In genomic region chr6:24809728-24810127, GRCh38 we compare ENCODE assay signal across 21 cellular contexts. TPM values are rescaled to one million over a fixed set of nuclear protein-coding genes. Genes with fewer than 3 reads are reported as not detected.
A peak's percentile ranks its signal among the peaks of the same experiment; 100 is the strongest.
DNase-seq lines count a peak whose midpoint lies in the region; ATAC-seq and TF ChIP-seq lines count a peak whose summit lies in the region.
"Had no signal": no experiment of that assay in that cellular context is flagged by ENCODE, and none has a peak within 500 bp of the region (broad histone marks: within the 10 kb centered on the region; RNA-seq: fewer than 3 reads in every experiment).

No MANE protein-coding gene starts in this region.

- H3K9me3 ChIP-seq in CD8-positive, alpha-beta T cell (ENCODE audit: low read length), result no peaks in the 10 kb centered on the region
- H3K9me3 ChIP-seq: Peyer's patch had no signal

- H3K27ac Mint-ChIP-seq in activated CD8-positive, alpha-beta T cell treated with anti-CD3 and anti-CD28 coated beads for 36 hours, result peak overlapping the region; percentile 52
- no peak overlapping the region for H3K27ac Mint-ChIP-seq in activated CD8-positive, alpha-beta T cell treated with anti-CD3 and anti-CD28 coated beads, Interleukin-2, amount 10 ng/mL, durations not matched to agents 7 days and 5 days
- H3K27ac Mint-ChIP-seq in CD8-positive, alpha-beta T cell, result peak overlapping the region; percentile 69
- H3K27ac Mint-ChIP-seq in immature natural killer cell (peak overlapping the region in 5 of 6 donors; percentile 18 to 68 (median 58)), natural killer cell (peak overlapping the region; percentile 73 to 76)
- H3K27ac Mint-ChIP-seq in activated T-helper 2 cell treated with anti-CD3 and anti-CD28 coated beads, Interferon-gamma antibody, Interleukin-2, Interleukin-4, amounts not matched to agents 10 μg/mL and 5 μg/mL and 100 μg/mL, durations not matched to agents 14 hours and 24 hours and 36 hours, result no peak overlapping the region

- intact Hi-C loops in activated CD8-positive, alpha-beta T cell treated with anti-CD3 and anti-CD28 coated beads for 36 hours (cut with micrococcal nuclease), result no loop called here
- intact Hi-C loops in CD8-positive, alpha-beta T cell (cut with DNase I, micrococcal nuclease), result loop anchor here in 1 of 2 experiments (5.0 kb wide), 1 partner anchor 33 kb away; no protein-coding TSS in a partner anchor
- intact Hi-C loops in natural killer cell (cut with micrococcal nuclease), result no loop called here
- intact Hi-C loops in activated T-helper 2 cell treated with anti-CD3 and anti-CD28 coated beads, Interferon-gamma antibody, Interleukin-2, Interleukin-4, amounts not matched to agents 10 μg/mL and 5 μg/mL and 100 μg/mL, durations not matched to agents 14 hours and 24 hours and 36 hours (cut with micrococcal nuclease), result no loop called here

- no peak overlapping the region for H3K27ac ChIP-seq in CD8-positive, alpha-beta T cell (ENCODE audit: low read depth, low read length)
- H3K27ac ChIP-seq: C4-2B, Peyer's patch had no signal

- no peaks in the 10 kb centered on the region for H3K4me1 ChIP-seq in CD8-positive, alpha-beta T cell (ENCODE audit: insufficient read depth, low read length)
- H3K4me1 ChIP-seq: Peyer's patch had no signal

- POLR2A ChIA-PET in activated CD8-positive, alpha-beta T cell treated with anti-CD3 and anti-CD28 coated beads for 36 hours (lab: Charles Lee), result interaction anchor here (1.4 to 1.6 kb wide), 2 partner anchors 9 to 20 kb away, joined by 3 read pairs; no protein-coding TSS in a partner anchor
- POLR2A ChIA-PET in activated CD8-positive, alpha-beta T cell treated with anti-CD3 and anti-CD28 coated beads, Interleukin-2, amount 10 ng/mL, durations not matched to agents 7 days and 5 days (lab: Charles Lee), result no interaction called here
- POLR2A ChIA-PET in CD8-positive, alpha-beta T cell (lab: Charles Lee), result no interaction called here

- no peaks in the 10 kb centered on the region for H3K4me1 Mint-ChIP-seq in activated CD8-positive, alpha-beta T cell treated with anti-CD3 and anti-CD28 coated beads for 36 hours (ENCODE audit: low read depth)
- no peaks in the 10 kb centered on the region for H3K4me1 Mint-ChIP-seq in activated CD8-positive, alpha-beta T cell treated with anti-CD3 and anti-CD28 coated beads, Interleukin-2, amount 10 ng/mL, durations not matched to agents 7 days and 5 days (ENCODE audit: low read depth)
- no peaks in the 10 kb centered on the region for H3K4me1 Mint-ChIP-seq in CD8-positive, alpha-beta T cell (ENCODE audit: low read depth)
- H3K4me1 Mint-ChIP-seq in immature natural killer cell, result peaks cover 2 to 11% of the 10 kb centered on the region in 2 donors
- peaks cover 0 to 4% of the 10 kb centered on the region in 2 donors for H3K4me1 Mint-ChIP-seq in natural killer cell
- no peaks in the 10 kb centered on the region for H3K4me1 Mint-ChIP-seq in activated T-helper 2 cell treated with anti-CD3 and anti-CD28 coated beads, Interferon-gamma antibody, Interleukin-2, Interleukin-4, amounts not matched to agents 10 μg/mL and 5 μg/mL and 100 μg/mL, durations not matched to agents 14 hours and 24 hours and 36 hours (ENCODE audit: low read depth)

- H3K36me3 Mint-ChIP-seq in activated CD8-positive, alpha-beta T cell treated with anti-CD3 and anti-CD28 coated beads for 36 hours (ENCODE audit: low read depth), result peaks cover 17% of the 10 kb centered on the region
- peaks cover 52% of the 10 kb centered on the region for H3K36me3 Mint-ChIP-seq in activated CD8-positive, alpha-beta T cell treated with anti-CD3 and anti-CD28 coated beads, Interleukin-2, amount 10 ng/mL, durations not matched to agents 7 days and 5 days (ENCODE audit: low read depth)
- H3K36me3 Mint-ChIP-seq in CD8-positive, alpha-beta T cell, result peaks cover 63% of the 10 kb centered on the region
- peaks cover 10 to 36% (median 16%) of the 10 kb centered on the region in 3 donors for H3K36me3 Mint-ChIP-seq in immature natural killer cell
- no peaks in the 10 kb centered on the region for H3K36me3 Mint-ChIP-seq in natural killer cell
- H3K36me3 Mint-ChIP-seq in activated T-helper 2 cell treated with anti-CD3 and anti-CD28 coated beads, Interferon-gamma antibody, Interleukin-2, Interleukin-4, amounts not matched to agents 10 μg/mL and 5 μg/mL and 100 μg/mL, durations not matched to agents 14 hours and 24 hours and 36 hours (ENCODE audit: low read depth), result peaks cover 34% of the 10 kb centered on the region

- no peak overlapping the region for H3K4me3 ChIP-seq in CD8-positive, alpha-beta T cell (ENCODE audit: low read depth, low read length)
- H3K4me3 ChIP-seq: Peyer's patch had no signal

- H3K9me3 Mint-ChIP-seq in activated CD8-positive, alpha-beta T cell treated with anti-CD3 and anti-CD28 coated beads for 36 hours, result no peaks in the 10 kb centered on the region
- no peaks in the 10 kb centered on the region for H3K9me3 Mint-ChIP-seq in activated CD8-positive, alpha-beta T cell treated with anti-CD3 and anti-CD28 coated beads, Interleukin-2, amount 10 ng/mL, durations not matched to agents 7 days and 5 days (ENCODE audit: insufficient read depth)
- H3K9me3 Mint-ChIP-seq in CD8-positive, alpha-beta T cell, result no peaks in the 10 kb centered on the region
- H3K9me3 Mint-ChIP-seq in immature natural killer cell, result no peaks in the 10 kb centered on the region
- H3K9me3 Mint-ChIP-seq in natural killer cell, result no peaks in the 10 kb centered on the region
- no peaks in the 10 kb centered on the region for H3K9me3 Mint-ChIP-seq in activated T-helper 2 cell treated with anti-CD3 and anti-CD28 coated beads, Interferon-gamma antibody, Interleukin-2, Interleukin-4, amounts not matched to agents 10 μg/mL and 5 μg/mL and 100 μg/mL, durations not matched to agents 14 hours and 24 hours and 36 hours

- H3K36me3 ChIP-seq in CD8-positive, alpha-beta T cell (ENCODE audit: insufficient read depth, low read length), result peaks cover 58% of the 10 kb centered on the region
- H3K36me3 ChIP-seq: Peyer's patch had no signal

- no peaks in the 10 kb centered on the region for H3K27me3 ChIP-seq in CD8-positive, alpha-beta T cell (ENCODE audit: insufficient read depth, low read length)
- H3K27me3 ChIP-seq: Peyer's patch had no signal

- no peak for TF ChIP-seq CTCF in activated CD8-positive, alpha-beta T cell treated with anti-CD3 and anti-CD28 coated beads for 36 hours (IDR thresholded peaks at IDR 0.05)
- no peak for TF ChIP-seq CTCF in CD8-positive, alpha-beta T cell (IDR thresholded peaks at IDR 0.05)
- TF ChIP-seq CTCF in natural killer cell (IDR thresholded peaks at IDR 0.05), result no peak

- CTCF ChIA-PET in activated CD8-positive, alpha-beta T cell treated with anti-CD3 and anti-CD28 coated beads for 36 hours (lab: Charles Lee), result interaction anchor here (1.2 to 1.5 kb wide), 3 partner anchors 11 to 261 kb away, joined by 3 to 6 read pairs (median 3); no protein-coding TSS in a partner anchor
- CTCF ChIA-PET in activated CD8-positive, alpha-beta T cell treated with anti-CD3 and anti-CD28 coated beads, Interleukin-2, amount 10 ng/mL, durations not matched to agents 7 days and 5 days (lab: Charles Lee), result interaction anchor here (1.3 kb wide), 1 partner anchor 208 kb away, joined by 3 read pairs; no protein-coding TSS in a partner anchor
- CTCF ChIA-PET in CD8-positive, alpha-beta T cell (lab: Charles Lee), result no interaction called here

- ATAC-seq in activated CD8-positive, alpha-beta T cell treated with anti-CD3 and anti-CD28 coated beads for 36 hours, result no peak
- ATAC-seq in activated CD8-positive, alpha-beta T cell treated with anti-CD3 and anti-CD28 coated beads, Interleukin-2, amount 10 ng/mL, durations not matched to agents 7 days and 5 days, result no peak
- no peak for ATAC-seq in CD8-positive, alpha-beta T cell
- ATAC-seq in natural killer cell (no peak), GM18519 (IDR thresholded peaks at IDR 0.05; ENCODE audit: low FRiP score, unreplicated experiment) (no peak)

- DNase-seq in activated CD8-positive, alpha-beta T cell treated with anti-CD3 and anti-CD28 coated beads for 36 hours, result no peak
- no peak for DNase-seq in activated CD8-positive, alpha-beta T cell treated with anti-CD3 and anti-CD28 coated beads, Interleukin-2, amount 10 ng/mL, durations not matched to agents 7 days and 5 days
- DNase-seq in CD8-positive, alpha-beta T cell, result no peak
- no peak for DNase-seq in immature natural killer cell
- DNase-seq in natural killer cell, result no peak
- no peak for DNase-seq in activated T-helper 2 cell treated with anti-CD3 and anti-CD28 coated beads, Interferon-gamma antibody, Interleukin-2, Interleukin-4, amounts not matched to agents 10 μg/mL and 5 μg/mL and 100 μg/mL, durations not matched to agents 14 hours and 24 hours and 36 hours (ENCODE audit: low spot score)
- no peak for DNase-seq in amniotic stem cell (lab: John Stamatoyannopoulos, UW)
- DNase-seq: COR-L47, DMS79, Karpas-422, NCI-H1694 treated with DMSO at 0.1 percent for 48 hours, NCI-H446, NCI-H526, Peyer's patch had no signal

- no peak overlapping the region for H3K4me3 Mint-ChIP-seq in activated CD8-positive, alpha-beta T cell treated with anti-CD3 and anti-CD28 coated beads for 36 hours
- H3K4me3 Mint-ChIP-seq in activated CD8-positive, alpha-beta T cell treated with anti-CD3 and anti-CD28 coated beads, Interleukin-2, amount 10 ng/mL, durations not matched to agents 7 days and 5 days, result no peak overlapping the region
- no peak overlapping the region for H3K4me3 Mint-ChIP-seq in CD8-positive, alpha-beta T cell
- no peak overlapping the region for H3K4me3 Mint-ChIP-seq in immature natural killer cell
- no peak overlapping the region for H3K4me3 Mint-ChIP-seq in natural killer cell
- H3K4me3 Mint-ChIP-seq in activated T-helper 2 cell treated with anti-CD3 and anti-CD28 coated beads, Interferon-gamma antibody, Interleukin-2, Interleukin-4, amounts not matched to agents 10 μg/mL and 5 μg/mL and 100 μg/mL, durations not matched to agents 14 hours and 24 hours and 36 hours (ENCODE audit: low read depth), result no peak overlapping the region

- no peaks in the 10 kb centered on the region for H3K27me3 Mint-ChIP-seq in activated CD8-positive, alpha-beta T cell treated with anti-CD3 and anti-CD28 coated beads for 36 hours
- no peaks in the 10 kb centered on the region for H3K27me3 Mint-ChIP-seq in activated CD8-positive, alpha-beta T cell treated with anti-CD3 and anti-CD28 coated beads, Interleukin-2, amount 10 ng/mL, durations not matched to agents 7 days and 5 days (ENCODE audit: low read depth)
- H3K27me3 Mint-ChIP-seq in CD8-positive, alpha-beta T cell (ENCODE audit: low read depth), result no peaks in the 10 kb centered on the region
- H3K27me3 Mint-ChIP-seq in immature natural killer cell (ENCODE audit: low read depth in 3 of 3), result peaks cover 3 to 12% (median 7%) of the 10 kb centered on the region in 3 donors
- no peaks in the 10 kb centered on the region for H3K27me3 Mint-ChIP-seq in natural killer cell (ENCODE audit: low read depth in 2 of 2)
- H3K27me3 Mint-ChIP-seq in activated T-helper 2 cell treated with anti-CD3 and anti-CD28 coated beads, Interferon-gamma antibody, Interleukin-2, Interleukin-4, amounts not matched to agents 10 μg/mL and 5 μg/mL and 100 μg/mL, durations not matched to agents 14 hours and 24 hours and 36 hours (ENCODE audit: low read depth), result no peaks in the 10 kb centered on the region

RNA-seq across cellular contexts. Expression of gene ARMH2, which starts 11.0 kb away (rescaled TPM):
- total RNA-seq in activated CD8-positive, alpha-beta T cell treated with anti-CD3 and anti-CD28 coated beads for 36 hours, result under 1 TPM in 1 of 2 experiments, not detected in 1; 0.40 TPM
- total RNA-seq in activated CD8-positive, alpha-beta T cell treated with anti-CD3 and anti-CD28 coated beads, Interleukin-2, amount 10 ng/mL, durations not matched to agents 7 days and 5 days, result 1 to 10 TPM in 1 of 2 experiments, under 1 TPM in 1; 0.97 to 1.7 TPM
- total RNA-seq in CD8-positive, alpha-beta T cell, result under 1 TPM in 1 of 2 experiments, not detected in 1; 0.44 TPM
- polyA plus RNA-seq in immature natural killer cell, result not detected
- 1 to 10 TPM in 2 of 3 donors, under 1 TPM in 1; 0.68 to 3.0 (median 1.2) TPM for total RNA-seq in natural killer cell
- not detected in 2 replicates for total RNA-seq in activated T-helper 2 cell treated with anti-CD3 and anti-CD28 coated beads, Interferon-gamma antibody, Interleukin-2, Interleukin-4, amounts not matched to agents 10 μg/mL and 5 μg/mL and 100 μg/mL, durations not matched to agents 14 hours and 24 hours and 36 hours
- total RNA-seq: A172, H4, MCF 10A, OCI-LY7, Peyer's patch had no signal
- polyA plus RNA-seq: AG04450 had no signal

RNA-seq across cellular contexts. Expression of gene GMNN, which starts 35.0 kb away (rescaled TPM):
- total RNA-seq in activated CD8-positive, alpha-beta T cell treated with anti-CD3 and anti-CD28 coated beads for 36 hours, result 10 to 100 TPM; 69.2 to 72.6 TPM
- total RNA-seq in activated CD8-positive, alpha-beta T cell treated with anti-CD3 and anti-CD28 coated beads, Interleukin-2, amount 10 ng/mL, durations not matched to agents 7 days and 5 days, result 10 to 100 TPM; 87.0 to 88.4 TPM
- 10 to 100 TPM; 14.1 to 14.4 TPM for total RNA-seq in CD8-positive, alpha-beta T cell
- polyA plus RNA-seq in immature natural killer cell, result 1 to 10 TPM; 5.1 to 9.6 (median 5.2) TPM
- total RNA-seq in natural killer cell, result 10 to 100 TPM; 11.0 to 23.7 (median 17.8) TPM
- 68.5 and 71.5 TPM in 2 replicates for total RNA-seq in activated T-helper 2 cell treated with anti-CD3 and anti-CD28 coated beads, Interferon-gamma antibody, Interleukin-2, Interleukin-4, amounts not matched to agents 10 μg/mL and 5 μg/mL and 100 μg/mL, durations not matched to agents 14 hours and 24 hours and 36 hours

Comparison
In these comparisons a context has a peak if more than half of its experiments do, and no peak if none do; other contexts are left out.
1. H3K27ac Mint-ChIP-seq: peak in activated CD8-positive, alpha-beta T cell treated with anti-CD3 and anti-CD28 coated beads for 36 hours (single experiment), CD8-positive, alpha-beta T cell (single experiment), immature natural killer cell (5 of 6) and natural killer cell (2 of 2); none in activated CD8-positive, alpha-beta T cell treated with anti-CD3 and anti-CD28 coated beads, Interleukin-2, amount 10 ng/mL, durations not matched to agents 7 days and 5 days (single experiment) and activated T-helper 2 cell treated with anti-CD3 and anti-CD28 coated beads, Interferon-gamma antibody, Interleukin-2, Interleukin-4, amounts not matched to agents 10 μg/mL and 5 μg/mL and 100 μg/mL, durations not matched to agents 14 hours and 24 hours and 36 hours (single experiment).